25 cellular contexts compared by ENCODE assay signal in the genomic region with DNA sequence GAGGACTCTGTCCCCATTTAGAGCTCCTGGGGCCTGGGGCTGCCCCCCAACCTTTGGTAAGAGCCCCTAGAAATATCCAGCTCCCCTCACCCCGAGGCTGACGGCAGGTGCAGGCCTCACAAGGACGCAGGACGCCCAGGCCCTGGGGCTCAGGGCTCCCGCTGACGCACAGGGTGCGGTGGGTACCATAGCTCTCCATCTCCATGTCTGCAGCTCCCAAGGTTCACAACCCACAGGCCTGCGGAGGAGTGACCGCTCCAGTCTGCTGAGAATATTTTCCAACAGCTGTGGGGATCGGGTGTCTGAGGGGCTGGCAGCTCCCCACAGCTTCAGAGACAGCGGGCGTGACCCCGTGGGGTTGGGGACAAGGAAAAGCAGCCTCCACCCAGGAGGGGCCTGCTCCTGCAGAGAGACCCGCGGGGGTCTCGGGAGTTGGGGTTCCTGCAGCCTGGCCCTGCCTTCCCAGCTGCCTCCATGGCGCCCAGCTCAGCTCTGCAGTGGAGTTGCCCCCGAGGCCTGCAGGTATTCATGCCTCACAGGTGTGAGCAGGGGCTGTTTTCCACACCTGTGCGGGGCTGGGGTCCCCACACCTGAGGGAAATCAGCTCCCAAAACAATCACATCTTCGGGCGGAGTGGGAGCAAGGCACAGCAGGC. TPM values are rescaled to one million over a fixed set of nuclear protein-coding genes. Genes with fewer than 3 reads are reported as not detected.
DNase-seq lines count a peak whose midpoint lies in the region; ATAC-seq and TF ChIP-seq lines count a peak whose summit lies in the region.
"Had no signal": no experiment of that assay in that cellular context is flagged by ENCODE, and none has a peak within 500 bp of the region (broad histone marks: within the 10 kb centered on the region; RNA-seq: fewer than 3 reads in every experiment).

No MANE protein-coding gene starts in this region.

- H3K56ac ChIP-seq in H9 (ENCODE audit: insufficient read length, low read depth, low read length): no peak overlapping the region
- H3K56ac ChIP-seq in mesendoderm (ENCODE audit: low read length): no peak overlapping the region

- H2BK20ac ChIP-seq in H9 (ENCODE audit: low read depth, low read length, poor library complexity, severe bottlenecking): no peak overlapping the region

- H3K23ac ChIP-seq in H9 (ENCODE audit: insufficient read length, low read depth, low read length) (no peak overlapping the region), mesendoderm (ENCODE audit: low read length) (no peak overlapping the region)

- intact Hi-C loops in psoas muscle (cut with DNase I): no loop called here

- H2AK5ac ChIP-seq in H9 (ENCODE audit: insufficient read length, low read length): no peak overlapping the region
- no peak overlapping the region for H2AK5ac ChIP-seq in mesendoderm (ENCODE audit: low read length)

- H3K27ac ChIP-seq in BLaER1 (peak overlapping the region; percentile 35; the same call in 1 of the 2 replicates), H9 (ENCODE audit: insufficient read length, low read depth, low read length) (no peak overlapping the region), psoas muscle (no peak overlapping the region), mesendoderm (ENCODE audit: low read depth, low read length) (no peak overlapping the region)
- H3K27ac ChIP-seq: RWPE1, SK-N-MC had no signal

- H3K79me1 ChIP-seq in H9 (ENCODE audit: insufficient read depth, low read depth, low read length, poor library complexity, severe bottlenecking) (no peaks in the 10 kb centered on the region), mesendoderm (ENCODE audit: low read length) (no peaks in the 10 kb centered on the region)

- H2AFZ ChIP-seq in H9 (ENCODE audit: low read length): no peak overlapping the region

- peak overlapping the region in 1 of 3 experiments; percentile 52; a peak in 2 of 7 replicates for H3K27ac Mint-ChIP-seq in H9
- H3K27ac Mint-ChIP-seq: CD4-positive, alpha-beta T cell had no signal

- ATAC-seq in psoas muscle: peak in 3 of 4 donors; percentile 27 to 47 (median 41)
- ATAC-seq in GM18498 (IDR thresholded peaks at IDR 0.05; ENCODE audit: unreplicated experiment): no peak
- ATAC-seq in HG02588 (IDR thresholded peaks at IDR 0.05; ENCODE audit: unreplicated experiment): no peak
- ATAC-seq: HepG2, Panc1 had no signal

- no CpG with 5 or more reads among the region's 21 CpGs for WGBS in H9 (ENCODE audit: extremely low coverage, insufficient read length, low lambda C conversion rate)
- 36 to 50% (median 38%) methylated on average over 21 of the region's 21 CpGs for WGBS in psoas muscle, 3 donors
- no CpG with 5 or more reads among the region's 21 CpGs for WGBS in mesendoderm (ENCODE audit: extremely low coverage, insufficient coverage, low lambda C conversion rate)

- H3K4ac ChIP-seq in H9 (ENCODE audit: low read depth, low read length) (no peak overlapping the region), mesendoderm (ENCODE audit: low read depth, low read length) (no peak overlapping the region)

- no peak overlapping the region for H2BK12ac ChIP-seq in H9 (ENCODE audit: insufficient read length, low read depth, low read length)

- no peak overlapping the region for H2BK120ac ChIP-seq in H9 (ENCODE audit: low read depth, low read length, poor library complexity, severe bottlenecking)
- H2BK120ac ChIP-seq in mesendoderm (ENCODE audit: low read depth, low read length): no peak overlapping the region

- H3K4me1 ChIP-seq in BLaER1 (peaks cover 68% of the 10 kb centered on the region), H9 (ENCODE audit: insufficient read depth, low read length) (no peaks in the 10 kb centered on the region; the same call in 1 of the 2 replicates), psoas muscle (peaks cover 7% of the 10 kb centered on the region), mesendoderm (ENCODE audit: control insufficient read depth, low read depth, low read length) (no peaks in the 10 kb centered on the region)

- no peaks in the 10 kb centered on the region for H3K23me2 ChIP-seq in H9 (ENCODE audit: insufficient read length, low read depth, low read length, poor library complexity, severe bottlenecking)

- DNase-seq in H9 (no peak), left kidney (ENCODE audit: low read depth, low spot score) (peak; percentile 91), psoas muscle (no peak), mesendoderm (no peak), DMS153 treated with DMSO at 0.1 percent for 48 hours (lab: John Stamatoyannopoulos, UW; ENCODE audit: unreplicated experiment) (no peak)
- DNase-seq: CD4-positive, alpha-beta T cell; DMS53; GOT3; Kasumi-1; NCI-H1105 treated with DMSO at 0.1 percent for 48 hours; NCI-H146; NCI-H1930; NCI-H2107; NCI-H446 treated with DMSO at 0.1 percent for 48 hours; NCI-H526; NCI-H82; NK-92 treated with Interleukin-12 subunit alpha and Interleukin-12 subunit beta, amount 100 ng/mL, for 24 hours; SHP77 treated with DMSO at 0.1 percent for 48 hours had no signal

- H3K18ac ChIP-seq in H9 (ENCODE audit: insufficient read length, low read depth, low read length) (no peak overlapping the region), mesendoderm (ENCODE audit: low read length) (no peak overlapping the region)

- H3K27me3 ChIP-seq in BLaER1: no peaks in the 10 kb centered on the region
- no peaks in the 10 kb centered on the region for H3K27me3 ChIP-seq in H9 (ENCODE audit: insufficient read depth, low read length)
- H3K27me3 ChIP-seq in psoas muscle (ENCODE audit: insufficient read depth in 3 of 3, low read length in 2 of 3): peaks cover 0 to 80% (median 16%) of the 10 kb centered on the region in 3 donors
- H3K27me3 ChIP-seq in mesendoderm (ENCODE audit: insufficient read depth, low read length, poor library complexity): no peaks in the 10 kb centered on the region

- TF ChIP-seq CTCF in H9 (conservative IDR thresholded peaks at IDR 0.05) (no peak), psoas muscle (IDR thresholded peaks at IDR 0.05) (no peak)

- H3K79me2 ChIP-seq in H9 (ENCODE audit: insufficient read depth, low read length) (no peaks in the 10 kb centered on the region), mesendoderm (ENCODE audit: control insufficient read depth, insufficient read depth, low read length) (no peaks in the 10 kb centered on the region)

- H3K36me3 Mint-ChIP-seq in H9 (ENCODE audit: insufficient read depth in 1 of 3, low read depth in 3 of 3): peaks cover 19 to 23% (median 22%) of the 10 kb centered on the region in 3 experiments

- H4K8ac ChIP-seq in H9 (replicated peaks; ENCODE audit: insufficient read length, low read depth, low read length) (no peak overlapping the region), mesendoderm (ENCODE audit: low read depth, low read length) (no peak overlapping the region)

- no peak overlapping the region for H3K4me3 Mint-ChIP-seq in H9
- H3K4me3 Mint-ChIP-seq: CD4-positive, alpha-beta T cell had no signal

- peaks cover 11 to 22% of the 10 kb centered on the region in 2 experiments for H3K4me1 Mint-ChIP-seq in H9

- no peaks in the 10 kb centered on the region for H3K36me3 ChIP-seq in BLaER1
- no peaks in the 10 kb centered on the region for H3K36me3 ChIP-seq in psoas muscle (ENCODE audit: insufficient read depth in 1 of 2, low read depth in 1 of 2)
- no peaks in the 10 kb centered on the region for H3K36me3 ChIP-seq in mesendoderm (ENCODE audit: control insufficient read depth, insufficient read depth, low read length)

- H3K4me3 ChIP-seq in BLaER1: peak overlapping the region; percentile 33; the same call in 1 of the 2 replicates
- H3K4me3 ChIP-seq in psoas muscle: peak overlapping the region; percentile 23
- no peak overlapping the region for H3K4me3 ChIP-seq in mesendoderm (ENCODE audit: low read length)
- H3K4me3 ChIP-seq: SK-N-MC had no signal

- H3K9me3 Mint-ChIP-seq in H9: peaks cover 0 to 5% of the 10 kb centered on the region in 2 experiments; a peak in 1 of 5 replicates
- H3K9me3 Mint-ChIP-seq: CD4-positive, alpha-beta T cell had no signal

- H3K9ac ChIP-seq in BLaER1: no peak overlapping the region
- H3K9ac ChIP-seq in H9 (ENCODE audit: extremely low read depth, insufficient read length, low read length): no peak overlapping the region
- H3K9ac ChIP-seq in mesendoderm (ENCODE audit: low read length): no peak overlapping the region

- peak overlapping the region; percentile 63; the same call in 1 of the 2 replicates for H3K14ac ChIP-seq in H9 (ENCODE audit: insufficient read depth, low read length)

- H3K4me2 ChIP-seq in BLaER1 (peak overlapping the region; percentile 81), H9 (ENCODE audit: insufficient read depth, insufficient read length, low read length) (no peak overlapping the region), mesendoderm (ENCODE audit: low read length) (no peak overlapping the region)

- H3K9me3 ChIP-seq in BLaER1: no peaks in the 10 kb centered on the region
- no peaks in the 10 kb centered on the region for H3K9me3 ChIP-seq in H9 (ENCODE audit: control insufficient read depth, low read depth, low read length)
- no peaks in the 10 kb centered on the region for H3K9me3 ChIP-seq in psoas muscle

- H3K27me3 Mint-ChIP-seq in H9 (ENCODE audit: low read depth): peaks cover 2% of the 10 kb centered on the region
- H3K27me3 Mint-ChIP-seq: CD4-positive, alpha-beta T cell had no signal

- no peaks in the 10 kb centered on the region for H4K20me1 ChIP-seq in BLaER1
- H4K20me1 ChIP-seq in H9 (ENCODE audit: control insufficient read depth, insufficient read depth, insufficient read length): no peaks in the 10 kb centered on the region

- no peak overlapping the region for H4K91ac ChIP-seq in H9 (ENCODE audit: insufficient read length, low read depth, low read length)

- no peak overlapping the region for H3T11ph ChIP-seq in H9 (ENCODE audit: low read length)

- H4K5ac ChIP-seq in H9 (ENCODE audit: insufficient read length, low read depth, low read length) (no peak overlapping the region), mesendoderm (ENCODE audit: low read length) (no peak overlapping the region)

- no peak overlapping the region for H2BK5ac ChIP-seq in H9 (ENCODE audit: insufficient read length, low read length)
- H2BK5ac ChIP-seq in mesendoderm (ENCODE audit: low read length): no peak overlapping the region

- H2BK15ac ChIP-seq in H9 (ENCODE audit: low read depth, low read length): no peak overlapping the region
- H2BK15ac ChIP-seq in mesendoderm (replicated peaks; ENCODE audit: low read depth): no peak overlapping the region

RNA-seq across cellular contexts. Expression of a gene that starts 52.5 kb away (rescaled TPM):
- total RNA-seq in H9 (2021) (34.3 and 35.8 TPM in 2 replicates), psoas muscle (10 to 100 TPM; 13.9 to 30.4 (median 19.2) TPM)
- polyA plus RNA-seq in psoas muscle: 10 to 100 TPM in 2 of 3 donors, 1 to 10 TPM in 1; 9.1 to 24.4 (median 15.3) TPM
- 11.3 TPM for polyA plus RNA-seq in mesendoderm (2013, experiment 1 of 2)
- 11.5 TPM for polyA plus RNA-seq in mesendoderm (2013, experiment 2 of 2)

Comparison
In these comparisons a context has a peak if more than half of its experiments do, and no peak if none do; other contexts are left out.
1. ATAC-seq: peak in psoas muscle (3 of 4); none in GM18498 (single experiment) and HG02588 (single experiment).